Comparison of ENCODE assay signal across 28 cellular contexts in genomic region chr18:69754108-69754507, GRCh38.
"Had no signal": no experiment of that assay in that cellular context is flagged by ENCODE, and none has a peak within 500 bp of the region (broad histone marks: within the 10 kb centered on the region; RNA-seq: fewer than 3 reads in every experiment).

No MANE protein-coding gene starts in this region.

- H3K27me3 ChIP-seq: colonic mucosa, dorsolateral prefrontal cortex, esophagus muscularis mucosa, esophagus squamous epithelium, foreskin keratinocyte, gastrocnemius medialis, gastroesophageal sphincter, heart left ventricle, heart right ventricle had no signal

- H3K27ac ChIP-seq: colonic mucosa, coronary artery, dorsolateral prefrontal cortex, epithelial cell of prostate, esophagus muscularis mucosa, esophagus squamous epithelium, foreskin keratinocyte, gastrocnemius medialis, gastroesophageal sphincter, heart left ventricle, heart right ventricle had no signal

- H3K36me3 ChIP-seq: colonic mucosa, esophagus muscularis mucosa, esophagus squamous epithelium, gastrocnemius medialis, gastroesophageal sphincter, heart left ventricle, heart right ventricle had no signal

- ATAC-seq: effector memory CD8-positive, alpha-beta T cell; esophagus mucosa; foreskin keratinocyte; gastrocnemius medialis; gastroesophageal sphincter; heart left ventricle; heart right ventricle had no signal

- DNase-seq: colonic mucosa; cortex of kidney; dermis blood vessel endothelial cell; dorsolateral prefrontal cortex; effector CD4-positive, alpha-beta T cell; effector CD8-positive, alpha-beta T cell; effector memory CD4-positive, alpha-beta T cell; effector memory CD8-positive, alpha-beta T cell; endodermal cell; erythroblast; esophagus squamous epithelium; foreskin fibroblast; foreskin keratinocyte; foreskin melanocyte; gastrocnemius medialis; glutamatergic neuron; head of caudate nucleus; heart left ventricle; heart right ventricle had no signal

- H3K4me3 ChIP-seq: colonic mucosa, coronary artery, dorsolateral prefrontal cortex, esophagus muscularis mucosa, esophagus squamous epithelium, gastrocnemius medialis, gastroesophageal sphincter, heart left ventricle, heart right ventricle had no signal

- H3K9me3 ChIP-seq: colonic mucosa, esophagus muscularis mucosa, esophagus squamous epithelium, gastrocnemius medialis had no signal

- FAIRE-seq: colon, endometrium, endothelial cell of umbilical vein, frontal cortex had no signal

- H3K4me1 ChIP-seq: colonic mucosa, esophagus muscularis mucosa, esophagus squamous epithelium, foreskin keratinocyte, gastrocnemius medialis, gastroesophageal sphincter, heart left ventricle, heart right ventricle had no signal
